17 cellular contexts compared by ENCODE assay signal in the genomic region with DNA sequence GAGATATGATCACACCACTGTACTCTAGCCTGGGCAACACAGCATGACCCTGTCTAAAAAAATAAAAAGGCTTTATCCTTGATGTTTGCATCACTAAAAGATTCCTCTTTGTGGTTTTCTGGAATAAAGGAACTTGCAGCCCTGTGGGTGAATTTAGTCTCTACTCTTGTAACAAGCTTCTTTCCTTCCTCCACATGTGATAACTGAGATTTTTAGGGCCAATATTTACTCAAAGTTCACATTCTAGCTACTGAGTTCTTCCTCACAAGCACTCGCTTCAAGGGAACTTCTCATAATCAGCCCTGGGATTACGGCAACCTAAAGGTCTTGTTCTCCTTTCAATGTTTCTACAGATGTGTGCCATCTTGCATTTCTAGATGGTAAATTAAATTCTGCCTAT. TPM values are rescaled to one million over a fixed set of nuclear protein-coding genes. Genes with fewer than 3 reads are reported as not detected.
A peak's percentile ranks its signal among the peaks of the same experiment; 100 is the strongest.
DNase-seq lines count a peak whose midpoint lies in the region; ATAC-seq and TF ChIP-seq lines count a peak whose summit lies in the region.
"Had no signal": no experiment of that assay in that cellular context is flagged by ENCODE, and none has a peak within 500 bp of the region (broad histone marks: within the 10 kb centered on the region; RNA-seq: fewer than 3 reads in every experiment).

No MANE protein-coding gene starts in this region.

- H3K27me3 Mint-ChIP-seq in activated T-cell treated with anti-CD3 and anti-CD28 coated beads, Interleukin-2, amount 50 U/mL, for 24 hours: peaks cover 3% of the 10 kb centered on the region
- H3K27me3 Mint-ChIP-seq: CD4-positive, alpha-beta T cell had no signal

- H3K9me3 ChIP-seq in OCI-LY3 (ENCODE audit: insufficient read depth, low read length) (no peaks in the 10 kb centered on the region), upper lobe of right lung (no peaks in the 10 kb centered on the region)
- H3K9me3 ChIP-seq: BE2C, BLaER1, Caco-2 had no signal

- H3K4me1 ChIP-seq in OCI-LY3 (ENCODE audit: low read length): peaks cover 20% of the 10 kb centered on the region
- H3K4me1 ChIP-seq in upper lobe of right lung: no peaks in the 10 kb centered on the region
- H3K4me1 ChIP-seq: BE2C, BLaER1, Caco-2 had no signal

- H2AFZ ChIP-seq in OCI-LY3 (ENCODE audit: low read depth, low read length): no peak overlapping the region

- H3K4me1 Mint-ChIP-seq in activated T-cell treated with anti-CD3 and anti-CD28 coated beads, Interleukin-2, amount 50 U/mL, for 24 hours (ENCODE audit: low read depth): peaks cover 11% of the 10 kb centered on the region

- no peak for TF ChIP-seq CTCF in OCI-LY3 (IDR thresholded peaks at IDR 0.05; ENCODE audit: low read depth, low read length)
- no peak for TF ChIP-seq CTCF in upper lobe of right lung (IDR thresholded peaks at IDR 0.05)

- H3K9me3 Mint-ChIP-seq in activated T-cell treated with anti-CD3 and anti-CD28 coated beads, Interleukin-2, amount 50 U/mL, for 24 hours: peaks cover 2% of the 10 kb centered on the region
- H3K9me3 Mint-ChIP-seq: CD4-positive, alpha-beta T cell had no signal

- H3K27ac ChIP-seq in OCI-LY3 (ENCODE audit: low read length) (no peak overlapping the region), upper lobe of right lung (no peak overlapping the region)
- H3K27ac ChIP-seq: BLaER1 had no signal

- H3K4me3 ChIP-seq in OCI-LY3 (ENCODE audit: low read length) (no peak overlapping the region), upper lobe of right lung (no peak overlapping the region)
- H3K4me3 ChIP-seq: BLaER1 had no signal

- DNase-seq in CD1c-positive myeloid dendritic cell (ENCODE audit: extremely low spot score) (peak; percentile 55), upper lobe of right lung (no peak), superior temporal gyrus (ENCODE audit: extremely low spot score) (no peak)
- no peak for DNase-seq in activated T-cell treated with anti-CD3 and anti-CD28 coated beads, Interleukin-2, amount 50 U/mL, for 24 hours
- DNase-seq: 8988T; ACHN; BE2C; C1 segment of cervical spinal cord; Caco-2; Calu3; CD4-positive, alpha-beta T cell; CD8-positive, alpha-beta T cell; DMS79 treated with DMSO at 0.1 percent for 48 hours; GF-D8 had no signal

- H3K79me2 ChIP-seq in OCI-LY3 (ENCODE audit: low read length): no peaks in the 10 kb centered on the region

- intact Hi-C loops in upper lobe of right lung (cut with DNase I): no loop called here

- no peak overlapping the region for H3K9ac ChIP-seq in OCI-LY3 (ENCODE audit: low read length)
- H3K9ac ChIP-seq: BLaER1 had no signal

- H3K4me2 ChIP-seq in OCI-LY3 (ENCODE audit: low read length): peak overlapping the region; percentile 49; the same call in 1 of the 2 replicates
- H3K4me2 ChIP-seq: BLaER1 had no signal

- no peak overlapping the region for H3K27ac Mint-ChIP-seq in activated T-cell treated with anti-CD3 and anti-CD28 coated beads, Interleukin-2, amount 50 U/mL, for 24 hours
- H3K27ac Mint-ChIP-seq: CD14-positive monocyte; CD4-positive, alpha-beta T cell; CD8-positive, alpha-beta T cell had no signal

- H3K27me3 ChIP-seq in OCI-LY3 (ENCODE audit: low read depth, low read length) (no peaks in the 10 kb centered on the region; the same call in 1 of the 2 replicates), upper lobe of right lung (no peaks in the 10 kb centered on the region)
- H3K27me3 ChIP-seq: BLaER1 had no signal

- ATAC-seq in upper lobe of right lung: peak; percentile 75
- ATAC-seq: CD8-positive, alpha-beta T cell had no signal

- no peak overlapping the region for H3K4me3 Mint-ChIP-seq in activated T-cell treated with anti-CD3 and anti-CD28 coated beads, Interleukin-2, amount 50 U/mL, for 24 hours
- H3K4me3 Mint-ChIP-seq: CD14-positive monocyte; CD4-positive, alpha-beta T cell; CD8-positive, alpha-beta T cell had no signal

- H4K20me1 ChIP-seq in OCI-LY3 (ENCODE audit: insufficient read depth, low read length): no peaks in the 10 kb centered on the region
- H4K20me1 ChIP-seq: BLaER1 had no signal

- H3K36me3 Mint-ChIP-seq in activated T-cell treated with anti-CD3 and anti-CD28 coated beads, Interleukin-2, amount 50 U/mL, for 24 hours (ENCODE audit: low read depth): no peaks in the 10 kb centered on the region
- H3K36me3 Mint-ChIP-seq: CD14-positive monocyte had no signal

- no peaks in the 10 kb centered on the region for H3K36me3 ChIP-seq in OCI-LY3 (replicated peaks; ENCODE audit: low read depth, low read length)
- no peaks in the 10 kb centered on the region for H3K36me3 ChIP-seq in upper lobe of right lung
- H3K36me3 ChIP-seq: BE2C, BLaER1 had no signal

RNA-seq across cellular contexts. Expression of gene COMMD2, which starts 24.6 kb away (rescaled TPM):
- total RNA-seq in upper lobe of right lung: 49.8 TPM
